23 cellular contexts compared by ENCODE assay signal in the genomic region with DNA sequence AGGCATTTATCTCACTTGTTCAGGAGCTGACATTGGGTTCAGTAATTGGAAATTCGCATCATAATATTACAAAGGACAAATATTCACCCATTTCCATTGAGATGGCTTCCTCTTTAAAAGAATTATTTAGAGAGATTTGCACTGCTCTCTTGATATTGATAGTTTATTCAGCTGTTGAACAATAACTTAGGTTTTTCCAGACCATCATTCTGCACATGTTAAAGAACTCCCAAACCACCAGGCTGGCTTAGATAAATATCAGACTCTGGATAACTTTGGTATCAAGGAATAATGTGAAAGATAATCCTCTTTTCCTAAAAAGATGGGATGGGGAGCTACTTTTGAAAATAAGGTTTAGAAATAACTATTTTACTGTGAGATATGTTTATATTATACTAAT.
"Had no signal": no experiment of that assay in that cellular context is flagged by ENCODE, and none has a peak within 500 bp of the region (broad histone marks: within the 10 kb centered on the region; RNA-seq: fewer than 3 reads in every experiment).

No MANE protein-coding gene starts in this region.

- H3K27ac Mint-ChIP-seq: activated B cell treated with CpG ODN at 0.5 μM for 24 hours; activated CD4-positive, alpha-beta memory T cell treated with anti-CD3 and anti-CD28 coated beads for 36 hours; activated naive CD8-positive, alpha-beta T cell treated with anti-CD3 and anti-CD28 coated beads, Interleukin-2, amount 10 ng/mL, durations not matched to agents 7 days and 5 days; activated T-helper 2 cell treated with anti-CD3 and anti-CD28 coated beads, Interferon-gamma antibody, Interleukin-2, Interleukin-4, amounts not matched to agents 10 μg/mL and 5 μg/mL and 100 μg/mL, durations not matched to agents 14 hours and 24 hours and 36 hours; immature natural killer cell; natural killer cell; T-cell had no signal

- H3K36me3 Mint-ChIP-seq: activated CD4-positive, alpha-beta memory T cell treated with anti-CD3 and anti-CD28 coated beads for 36 hours; activated naive CD8-positive, alpha-beta T cell treated with anti-CD3 and anti-CD28 coated beads, Interleukin-2, amount 10 ng/mL, durations not matched to agents 7 days and 5 days; immature natural killer cell; natural killer cell; T-cell had no signal

- DNase-seq: activated B cell treated with CpG ODN at 0.5 μM for 24 hours; activated CD4-positive, alpha-beta memory T cell treated with anti-CD3 and anti-CD28 coated beads for 36 hours; activated CD4-positive, alpha-beta T cell treated with anti-CD3 and anti-CD28 coated beads for 4 hours; activated naive CD4-positive, alpha-beta T cell treated with Interleukin-2 at 50 U/mL for 16 hours; activated naive CD8-positive, alpha-beta T cell treated with anti-CD3 and anti-CD28 coated beads, Interleukin-2, amount 10 ng/mL, durations not matched to agents 7 days and 5 days; amygdala; brain microvascular endothelial cell; effector CD4-positive, alpha-beta T cell; heart right ventricle; immature natural killer cell; kidney glomerular epithelial cell; left ventricle myocardium superior; natural killer cell; nucleus accumbens; posterior cingulate gyrus; stimulated activated CD4-positive, alpha-beta T cell treated with anti-CD3 and anti-CD28 coated beads, Interleukin-2, amount 100 ng/mL, for 24 hours; stimulated activated naive CD8-positive, alpha-beta T cell treated with anti-CD3 and anti-CD28 coated beads, Interleukin-15, Interleukin-2, amounts not matched to agents 100 U/mL and 50 U/mL, for 24 hours; substantia nigra; T-cell; tibial artery had no signal

- H3K9me3 ChIP-seq: esophagus muscularis mucosa, heart right ventricle, tibial artery, vagina had no signal

- ATAC-seq: heart right ventricle; left ventricle myocardium superior; natural killer cell; stimulated activated naive CD8-positive, alpha-beta T cell treated with anti-CD3 and anti-CD28 coated beads, Interleukin-15, Interleukin-2, amounts not matched to agents 100 U/mL and 50 U/mL, for 24 hours; T-cell had no signal

- H3K4me3 ChIP-seq: esophagus muscularis mucosa, heart right ventricle, tibial artery, vagina had no signal

- H3K27me3 ChIP-seq: brain microvascular endothelial cell, esophagus muscularis mucosa, heart right ventricle, tibial artery, vagina had no signal

- H3K4me3 Mint-ChIP-seq: activated B cell treated with CpG ODN at 0.5 μM for 24 hours; activated CD4-positive, alpha-beta memory T cell treated with anti-CD3 and anti-CD28 coated beads for 36 hours; activated naive CD8-positive, alpha-beta T cell treated with anti-CD3 and anti-CD28 coated beads, Interleukin-2, amount 10 ng/mL, durations not matched to agents 7 days and 5 days; immature natural killer cell; natural killer cell; T-cell had no signal

- H3K36me3 ChIP-seq: brain microvascular endothelial cell, esophagus muscularis mucosa, heart right ventricle, tibial artery, vagina had no signal

- H3K9me3 Mint-ChIP-seq: activated B cell treated with CpG ODN at 0.5 μM for 24 hours; activated CD4-positive, alpha-beta memory T cell treated with anti-CD3 and anti-CD28 coated beads for 36 hours; activated naive CD8-positive, alpha-beta T cell treated with anti-CD3 and anti-CD28 coated beads, Interleukin-2, amount 10 ng/mL, durations not matched to agents 7 days and 5 days; activated T-helper 2 cell treated with anti-CD3 and anti-CD28 coated beads, Interferon-gamma antibody, Interleukin-2, Interleukin-4, amounts not matched to agents 10 μg/mL and 5 μg/mL and 100 μg/mL, durations not matched to agents 14 hours and 24 hours and 36 hours; T-cell had no signal

- H3K27me3 Mint-ChIP-seq: activated B cell treated with CpG ODN at 0.5 μM for 24 hours; activated naive CD8-positive, alpha-beta T cell treated with anti-CD3 and anti-CD28 coated beads, Interleukin-2, amount 10 ng/mL, durations not matched to agents 7 days and 5 days; T-cell had no signal

- H3K4me1 Mint-ChIP-seq: activated B cell treated with CpG ODN at 0.5 μM for 24 hours; activated naive CD8-positive, alpha-beta T cell treated with anti-CD3 and anti-CD28 coated beads, Interleukin-2, amount 10 ng/mL, durations not matched to agents 7 days and 5 days; immature natural killer cell; natural killer cell; T-cell had no signal
